9 cellular contexts compared by ENCODE assay signal in genomic region chr4:89836897-89837384, GRCh38. TPM values are rescaled to one million over a fixed set of nuclear protein-coding genes. Genes with fewer than 3 reads are reported as not detected.
DNase-seq lines count a peak whose midpoint lies in the region; ATAC-seq and TF ChIP-seq lines count a peak whose summit lies in the region.
"Had no signal": no experiment of that assay in that cellular context is flagged by ENCODE, and none has a peak within 500 bp of the region (broad histone marks: within the 10 kb centered on the region; RNA-seq: fewer than 3 reads in every experiment).

SNCA (minus strand) TSS chr4:89837161; CDS start chr4:89835667, 1,494 bp downstream.

- CTCF ChIA-PET in AG04450 (lab: Charles Lee), result no interaction called here

- ATAC-seq in GM19397 (IDR thresholded peaks at IDR 0.05; ENCODE audit: unreplicated experiment) (peak; percentile 29), esophagus mucosa (peak; percentile 62), GM21515 (IDR thresholded peaks at IDR 0.05; ENCODE audit: unreplicated experiment) (no peak)

- no peak for TF ChIP-seq CTCF in AG04450 (IDR thresholded peaks at IDR 0.05; ENCODE audit: low read depth, low read length)

- H3K27ac ChIP-seq in AG04450 (ENCODE audit: low read depth, low read length), result no peak within 1 kb of the TSS

- no peak for DNase-seq in AG04450 (ENCODE audit: low read depth, low spot score)
- DNase-seq in NCI-H345 (lab: John Stamatoyannopoulos, UW), result peak; percentile 82
- peak; percentile 22 for DNase-seq in activated CD8-positive, alpha-beta memory T cell treated with anti-CD3 and anti-CD28 coated beads, Interleukin-2, amount 50 U/mL, for 4 hours
- DNase-seq in mesenteric fat pad (ENCODE audit: low spot score), result no peak
- peak; percentile 50 for DNase-seq in stimulated activated CD8-positive, alpha-beta memory T cell treated with anti-CD3 and anti-CD28 coated beads, Interleukin-4, amount 100 ng/mL, for 48 hours

- peaks cover 31% of the 10 kb centered on the region for H3K27me3 ChIP-seq in AG04450 (ENCODE audit: control insufficient read depth, insufficient read depth, low read length)

- POLR2A ChIA-PET in AG04450 (lab: Yijun Ruan, JAX), result no interaction called here

- peak within 1 kb of the TSS; percentile 64 for H3K4me3 ChIP-seq in AG04450 (ENCODE audit: low read depth, low read length)
- H3K4me3 ChIP-seq: GM12878 had no signal

- H3K9me3 ChIP-seq in AG04450 (ENCODE audit: control insufficient read depth, insufficient read depth, low read length), result peaks cover 2% of the 10 kb centered on the region

RNA-seq across cellular contexts. Expression of gene SNCA, which starts in this region (rescaled TPM):
- polyA plus RNA-seq in AG04450 (2011; rRNA removed), result 2.5 and 2.9 TPM in 2 replicates
- 1.1 and 1.8 TPM in 2 replicates for polyA minus RNA-seq in AG04450 (2011; rRNA and poly(A)+ RNA removed)
- total RNA-seq in esophagus mucosa, result 6.5 TPM
- total RNA-seq in mesenteric fat pad, result 13.4 TPM
- total RNA-seq: GM12878 had no signal

Comparison
In these comparisons a context has a peak if more than half of its experiments do, and no peak if none do; other contexts are left out.
1. DNase-seq: peak in NCI-H345 (single experiment), activated CD8-positive, alpha-beta memory T cell treated with anti-CD3 and anti-CD28 coated beads, Interleukin-2, amount 50 U/mL, for 4 hours (single experiment) and stimulated activated CD8-positive, alpha-beta memory T cell treated with anti-CD3 and anti-CD28 coated beads, Interleukin-4, amount 100 ng/mL, for 48 hours (single experiment); none in AG04450 (single experiment) and mesenteric fat pad (single experiment).